Comparison of ENCODE assay signal across 7 cellular contexts in genomic region chr5:122500245-122501086, GRCh38.
DNase-seq lines count a peak whose midpoint lies in the region; ATAC-seq and TF ChIP-seq lines count a peak whose summit lies in the region.

No MANE protein-coding gene starts in this region.

- H3K27ac ChIP-seq in SU-DHL-6 (ENCODE audit: low read depth, low read length) (no peak overlapping the region), prostate gland (no peak overlapping the region)

- no peaks in the 10 kb centered on the region for H3K27me3 Mint-ChIP-seq in natural killer cell treated with Interleukin-12 subunit alpha and Interleukin-12 subunit beta and Interleukin-15 and Interleukin-18, amount 100 ng/mL, for 72 hours

- TF ChIP-seq CTCF in GM12865 (IDR thresholded peaks at IDR 0.05; ENCODE audit: insufficient read depth, low read depth, low read length, missing control alignments), result peak; percentile 38
- peak; percentile 20 for TF ChIP-seq CTCF in SU-DHL-6 (IDR thresholded peaks at IDR 0.05; ENCODE audit: insufficient read depth, low read length, poor library complexity, severe bottlenecking)
- TF ChIP-seq CTCF in prostate gland (IDR thresholded peaks at IDR 0.05), result peak in 3 of 4 experiments; percentile 19 to 31 (median 25)

- DNase-seq in GM12865 (ENCODE audit: low read depth) (peak; percentile 53), glomerular visceral epithelial cell (ENCODE audit: extremely low spot score) (peak; percentile 50), prostate gland (ENCODE audit: low spot score) (no peak), GOT3 (lab: John Stamatoyannopoulos, UW) (no peak)
- no peak for DNase-seq in natural killer cell treated with Interleukin-12 subunit alpha and Interleukin-12 subunit beta and Interleukin-15 and Interleukin-18, amount 100 ng/mL, for 72 hours (ENCODE audit: low spot score)

- no peaks in the 10 kb centered on the region for H3K79me2 ChIP-seq in SU-DHL-6 (ENCODE audit: insufficient read depth, low read length)

- H3K9me3 ChIP-seq in SU-DHL-6 (ENCODE audit: insufficient read depth, low read length) (no peaks in the 10 kb centered on the region), prostate gland (no peaks in the 10 kb centered on the region)

- H3K9ac ChIP-seq in SU-DHL-6 (ENCODE audit: low read length), result no peak overlapping the region

- 53% methylated on average over 12 of the region's 12 CpGs for WGBS in prostate gland

- no peaks in the 10 kb centered on the region for H3K9me2 ChIP-seq in SU-DHL-6 (replicated peaks; ENCODE audit: insufficient read depth, low read length)

- no peaks in the 10 kb centered on the region for H3K4me1 ChIP-seq in prostate gland (replicated peaks)

- no peaks in the 10 kb centered on the region for H3K9me3 Mint-ChIP-seq in natural killer cell treated with Interleukin-12 subunit alpha and Interleukin-12 subunit beta and Interleukin-15 and Interleukin-18, amount 100 ng/mL, for 72 hours

- no peaks in the 10 kb centered on the region for H3K36me3 Mint-ChIP-seq in natural killer cell treated with Interleukin-12 subunit alpha and Interleukin-12 subunit beta and Interleukin-15 and Interleukin-18, amount 100 ng/mL, for 72 hours

- H3K27me3 ChIP-seq in SU-DHL-6 (ENCODE audit: low read length) (no peaks in the 10 kb centered on the region), prostate gland (replicated peaks; ENCODE audit: insufficient read depth) (no peaks in the 10 kb centered on the region)

- no peaks in the 10 kb centered on the region for H4K20me1 ChIP-seq in SU-DHL-6 (ENCODE audit: low read depth, low read length)

- no peaks in the 10 kb centered on the region for H3K4me1 Mint-ChIP-seq in natural killer cell treated with Interleukin-12 subunit alpha and Interleukin-12 subunit beta and Interleukin-15 and Interleukin-18, amount 100 ng/mL, for 72 hours (ENCODE audit: low read depth in 2 of 2)

- H3K4me3 Mint-ChIP-seq in natural killer cell treated with Interleukin-12 subunit alpha and Interleukin-12 subunit beta and Interleukin-15 and Interleukin-18, amount 100 ng/mL, for 72 hours, result no peak overlapping the region

- intact Hi-C loops in prostate gland (cut with DNase I), result loop anchor here (10.0 kb wide), 2 partner anchors 664 to 1114 kb away; no protein-coding TSS in a partner anchor

- ATAC-seq in HG03432 (IDR thresholded peaks at IDR 0.05; ENCODE audit: unreplicated experiment), result peak; percentile 59
- ATAC-seq in natural killer cell treated with Interleukin-12 subunit alpha and Interleukin-12 subunit beta and Interleukin-15 and Interleukin-18, amount 100 ng/mL, for 72 hours, result no peak

- no peaks in the 10 kb centered on the region for H3F3A ChIP-seq in SU-DHL-6 (ENCODE audit: insufficient read depth)

- no peak for TF ChIP-seq POLR2A in prostate gland (IDR thresholded peaks at IDR 0.05)

- H2AFZ ChIP-seq in SU-DHL-6 (ENCODE audit: low read depth, low read length, severe bottlenecking), result no peak overlapping the region

- no peaks in the 10 kb centered on the region for H3K36me3 ChIP-seq in SU-DHL-6 (ENCODE audit: low read length)
- no peaks in the 10 kb centered on the region for H3K36me3 ChIP-seq in prostate gland

- no peak overlapping the region for H3K27ac Mint-ChIP-seq in natural killer cell treated with Interleukin-12 subunit alpha and Interleukin-12 subunit beta and Interleukin-15 and Interleukin-18, amount 100 ng/mL, for 72 hours

- H3K4me3 ChIP-seq in GM12865 (ENCODE audit: low read depth, low read length) (no peak overlapping the region), SU-DHL-6 (ENCODE audit: insufficient read depth, low read length, poor library complexity, severe bottlenecking) (no peak overlapping the region), prostate gland (no peak overlapping the region)

- H3K4me2 ChIP-seq in SU-DHL-6 (ENCODE audit: low read depth, low read length, poor library complexity, severe bottlenecking), result no peak overlapping the region

Comparison
In these comparisons a context has a peak if more than half of its experiments do, and no peak if none do; other contexts are left out.
1. DNase-seq: peak in GM12865 (single experiment) and glomerular visceral epithelial cell (single experiment); none in prostate gland (single experiment), GOT3 (single experiment) and natural killer cell treated with Interleukin-12 subunit alpha and Interleukin-12 subunit beta and Interleukin-15 and Interleukin-18, amount 100 ng/mL, for 72 hours (single experiment).
2. Peak in every context shown above with its lines, with median percentiles within 50 percentile points of each other: CTCF ChIP-seq.